ENCODE assay signal across 8 cellular contexts in genomic region chr2:238287702-238288649, GRCh38. TPM values are rescaled to one million over a fixed set of nuclear protein-coding genes. Genes with fewer than 3 reads are reported as not detected.
A peak's percentile ranks its signal among the peaks of the same experiment; 100 is the strongest.
DNase-seq lines count a peak whose midpoint lies in the region; ATAC-seq and TF ChIP-seq lines count a peak whose summit lies in the region.

A gene with protein sequence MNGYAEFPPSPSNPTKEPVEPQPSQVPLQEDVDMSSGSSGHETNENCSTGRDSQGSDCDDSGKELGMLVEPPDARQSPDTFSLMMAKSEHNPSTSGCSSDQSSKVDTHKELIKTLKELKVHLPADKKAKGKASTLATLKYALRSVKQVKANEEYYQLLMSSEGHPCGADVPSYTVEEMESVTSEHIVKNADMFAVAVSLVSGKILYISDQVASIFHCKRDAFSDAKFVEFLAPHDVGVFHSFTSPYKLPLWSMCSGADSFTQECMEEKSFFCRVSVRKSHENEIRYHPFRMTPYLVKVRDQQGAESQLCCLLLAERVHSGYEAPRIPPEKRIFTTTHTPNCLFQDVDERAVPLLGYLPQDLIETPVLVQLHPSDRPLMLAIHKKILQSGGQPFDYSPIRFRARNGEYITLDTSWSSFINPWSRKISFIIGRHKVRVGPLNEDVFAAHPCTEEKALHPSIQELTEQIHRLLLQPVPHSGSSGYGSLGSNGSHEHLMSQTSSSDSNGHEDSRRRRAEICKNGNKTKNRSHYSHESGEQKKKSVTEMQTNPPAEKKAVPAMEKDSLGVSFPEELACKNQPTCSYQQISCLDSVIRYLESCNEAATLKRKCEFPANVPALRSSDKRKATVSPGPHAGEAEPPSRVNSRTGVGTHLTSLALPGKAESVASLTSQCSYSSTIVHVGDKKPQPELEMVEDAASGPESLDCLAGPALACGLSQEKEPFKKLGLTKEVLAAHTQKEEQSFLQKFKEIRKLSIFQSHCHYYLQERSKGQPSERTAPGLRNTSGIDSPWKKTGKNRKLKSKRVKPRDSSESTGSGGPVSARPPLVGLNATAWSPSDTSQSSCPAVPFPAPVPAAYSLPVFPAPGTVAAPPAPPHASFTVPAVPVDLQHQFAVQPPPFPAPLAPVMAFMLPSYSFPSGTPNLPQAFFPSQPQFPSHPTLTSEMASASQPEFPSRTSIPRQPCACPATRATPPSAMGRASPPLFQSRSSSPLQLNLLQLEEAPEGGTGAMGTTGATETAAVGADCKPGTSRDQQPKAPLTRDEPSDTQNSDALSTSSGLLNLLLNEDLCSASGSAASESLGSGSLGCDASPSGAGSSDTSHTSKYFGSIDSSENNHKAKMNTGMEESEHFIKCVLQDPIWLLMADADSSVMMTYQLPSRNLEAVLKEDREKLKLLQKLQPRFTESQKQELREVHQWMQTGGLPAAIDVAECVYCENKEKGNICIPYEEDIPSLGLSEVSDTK (N-terminal part only) (minus strand): TSS chr2:238288610. CDS start chr2:238277936, 10,674 bp downstream.

- peak; percentile 10 to 14 (median 12) for DNase-seq in CD4-positive, CD25-positive, alpha-beta regulatory T cell
- peak; percentile 64 for DNase-seq in Right ventricle myocardium inferior (ENCODE audit: missing footprints)
- peak; percentile 48 for DNase-seq in omental fat pad (ENCODE audit: low spot score)
- DNase-seq in NCI-H1105 treated with DMSO at 0.1 percent for 48 hours (lab: John Stamatoyannopoulos, UW) = no peak

- H3K4me3 Mint-ChIP-seq in CD4-positive, CD25-positive, alpha-beta regulatory T cell = peak within 1 kb of the TSS; percentile 93 to 99 (median 97)
- peak within 1 kb of the TSS; percentile 95 for H3K4me3 Mint-ChIP-seq in activated naive CD4-positive, alpha-beta T cell treated with anti-CD3 and anti-CD28 coated beads, Interleukin-2, amount 50 U/mL, for 24 hours

- peak within 1 kb of the TSS; percentile 71 for H3K4me3 ChIP-seq in CD4-positive, CD25-positive, alpha-beta regulatory T cell (ENCODE audit: low read depth, low read length)

- H3K9me3 Mint-ChIP-seq in CD4-positive, CD25-positive, alpha-beta regulatory T cell = no peaks in the 10 kb centered on the region
- no peaks in the 10 kb centered on the region for H3K9me3 Mint-ChIP-seq in activated naive CD4-positive, alpha-beta T cell treated with anti-CD3 and anti-CD28 coated beads, Interleukin-2, amount 50 U/mL, for 24 hours

- H3K36me3 ChIP-seq in CD4-positive, CD25-positive, alpha-beta regulatory T cell (ENCODE audit: control insufficient read depth, insufficient read depth, low read length) = no peaks in the 10 kb centered on the region

- TF ChIP-seq CTCF in omental fat pad (IDR thresholded peaks at IDR 0.05) = no peak

- H3K27ac ChIP-seq in CD4-positive, CD25-positive, alpha-beta regulatory T cell (ENCODE audit: insufficient read depth, low read length, poor library complexity, severe bottlenecking) = peak within 1 kb of the TSS; percentile 90

- H3K27ac Mint-ChIP-seq in CD4-positive, CD25-positive, alpha-beta regulatory T cell = peak within 1 kb of the TSS; percentile 97 to 98 (median 97)
- H3K27ac Mint-ChIP-seq in activated naive CD4-positive, alpha-beta T cell treated with anti-CD3 and anti-CD28 coated beads, Interleukin-2, amount 50 U/mL, for 24 hours = peak within 1 kb of the TSS; percentile 97

- no peaks in the 10 kb centered on the region for H3K27me3 ChIP-seq in CD4-positive, CD25-positive, alpha-beta regulatory T cell (ENCODE audit: control insufficient read depth, insufficient read depth, low read length)

- H3K4me1 ChIP-seq in CD4-positive, CD25-positive, alpha-beta regulatory T cell (ENCODE audit: control insufficient read depth, insufficient read depth, low read length, poor library complexity, severe bottlenecking) = peaks cover 29% of the 10 kb centered on the region

- no peaks in the 10 kb centered on the region for H3K27me3 Mint-ChIP-seq in CD4-positive, CD25-positive, alpha-beta regulatory T cell
- H3K27me3 Mint-ChIP-seq in activated naive CD4-positive, alpha-beta T cell treated with anti-CD3 and anti-CD28 coated beads, Interleukin-2, amount 50 U/mL, for 24 hours = no peaks in the 10 kb centered on the region

- no peaks in the 10 kb centered on the region for H3K36me3 Mint-ChIP-seq in CD4-positive, CD25-positive, alpha-beta regulatory T cell
- H3K36me3 Mint-ChIP-seq in activated naive CD4-positive, alpha-beta T cell treated with anti-CD3 and anti-CD28 coated beads, Interleukin-2, amount 50 U/mL, for 24 hours = no peaks in the 10 kb centered on the region

- H3K9me3 ChIP-seq in CD4-positive, CD25-positive, alpha-beta regulatory T cell (ENCODE audit: control insufficient read depth in 2 of 2, low read length in 2 of 2) = no peaks in the 10 kb centered on the region

- H3K4me1 Mint-ChIP-seq in CD4-positive, CD25-positive, alpha-beta regulatory T cell = peaks cover 10 to 56% (median 34%) of the 10 kb centered on the region in 4 donors
- H3K4me1 Mint-ChIP-seq in activated naive CD4-positive, alpha-beta T cell treated with anti-CD3 and anti-CD28 coated beads, Interleukin-2, amount 50 U/mL, for 24 hours = peaks cover 62% of the 10 kb centered on the region

- ATAC-seq in CD4-positive, CD25-positive, alpha-beta regulatory T cell (ENCODE audit: low read depth in 2 of 2) = peak; percentile 7 to 8
- ATAC-seq in GM18873 (IDR thresholded peaks at IDR 0.05; ENCODE audit: low FRiP score, unreplicated experiment) = peak; percentile 15
- peak; percentile 21 for ATAC-seq in HG03108 (IDR thresholded peaks at IDR 0.05; ENCODE audit: unreplicated experiment)
- peak; percentile 8 for ATAC-seq in Right ventricle myocardium inferior
- peak; percentile 67 for ATAC-seq in omental fat pad (ENCODE audit: low FRiP score)

- intact Hi-C loops in Right ventricle myocardium inferior (cut with DNase I) = loop anchor here (1.0 kb wide), 1 partner anchor 32 kb away; the partner anchor contains the start of gene TRAF3IP1

TF ChIP-seq in PFSK-1, 5 proteins besides CTCF, POLR2A, EP300 and RAD21:
- TF ChIP-seq SIN3A (IDR thresholded peaks at IDR 0.05; ENCODE audit: borderline replicate concordance, insufficient read depth, low read length) (peak; percentile 65; the same call in 1 of the 2 replicates), TAF1 (IDR thresholded peaks at IDR 0.05; ENCODE audit: borderline replicate concordance, insufficient read depth, low read length) (no peak), REST (IDR thresholded peaks at IDR 0.05; ENCODE audit: insufficient read depth in 1 of 2, low read depth in 2 of 2, low read length in 2 of 2) (no peak; a peak in 1 of 4 replicates)
TF ChIP-seq in PFSK-1: peak in this region for 1.

RNA-seq across cellular contexts. Expression of the gene that starts here (rescaled TPM):
- total RNA-seq in CD4-positive, CD25-positive, alpha-beta regulatory T cell = 29.7 TPM
- 1 to 10 TPM; 1.8 to 5.0 (median 3.3) TPM for polyA plus RNA-seq in CD4-positive, CD25-positive, alpha-beta regulatory T cell
- polyA plus RNA-seq in PFSK-1 (2012; ENCODE audit: insufficient read length, low read depth) = 23.7 TPM
- total RNA-seq in Right ventricle myocardium inferior = 4.7 TPM
- 10 to 100 TPM in 3 of 4 donors, 1 to 10 TPM in 1; 5.3 to 36.4 (median 15.4) TPM for total RNA-seq in omental fat pad

Comparison
In these comparisons a context has a peak if more than half of its experiments do, and no peak if none do; other contexts are left out.
1. ATAC-seq: peak in every context shown above with its lines; median percentile 67 in omental fat pad; 21 in HG03108; 15 in GM18873; 8 in Right ventricle myocardium inferior; 8 in CD4-positive, CD25-positive, alpha-beta regulatory T cell.